In genomic region chr18:66931010-66931409, GRCh38 we compare ENCODE assay signal across 26 cellular contexts.
"Had no signal": no experiment of that assay in that cellular context is flagged by ENCODE, and none has a peak within 500 bp of the region (broad histone marks: within the 10 kb centered on the region; RNA-seq: fewer than 3 reads in every experiment).

No MANE protein-coding gene starts in this region.

- H3K36me3 ChIP-seq: ascending aorta had no signal

- H3K4me3 Mint-ChIP-seq: activated B cell treated with CpG ODN at 0.5 μM for 24 hours; activated CD4-positive, alpha-beta T cell treated with anti-CD3 and anti-CD28 coated beads, Interleukin-2, amount 10 ng/mL, durations not matched to agents 24 days and 14 days; activated CD8-positive, alpha-beta memory T cell treated with anti-CD3 and anti-CD28 coated beads, Interleukin-2, amount 10 ng/mL, durations not matched to agents 7 days and 5 days; activated naive CD4-positive, alpha-beta T cell treated with anti-CD3 and anti-CD28 coated beads, Interleukin-2, amount 50 U/mL, for 24 hours; activated T-cell treated with anti-CD3 and anti-CD28 coated beads, Interleukin-2, amount 50 U/mL, for 24 hours; activated T-helper 1 cell treated with anti-CD3 and anti-CD28 coated beads, Interleukin-12 subunit alpha, Interleukin-12 subunit beta, Interleukin-2, Interleukin-4 antibody, amounts not matched to agents 30 ng/mL and 10 ng/mL and 1 ng/mL, durations not matched to agents 14 hours and 24 hours and 36 hours; T-helper 17 cell had no signal

- H3K36me3 Mint-ChIP-seq: activated CD8-positive, alpha-beta memory T cell treated with anti-CD3 and anti-CD28 coated beads, Interleukin-2, amount 10 ng/mL, durations not matched to agents 7 days and 5 days; activated naive CD4-positive, alpha-beta T cell treated with anti-CD3 and anti-CD28 coated beads, Interleukin-2, amount 50 U/mL, for 24 hours had no signal

- H3K9me3 Mint-ChIP-seq: activated B cell treated with CpG ODN at 0.5 μM for 24 hours; activated CD4-positive, alpha-beta T cell treated with anti-CD3 and anti-CD28 coated beads, Interleukin-2, amount 10 ng/mL, durations not matched to agents 24 days and 14 days; activated naive CD4-positive, alpha-beta T cell treated with anti-CD3 and anti-CD28 coated beads, Interleukin-2, amount 50 U/mL, for 24 hours; activated T-cell treated with anti-CD3 and anti-CD28 coated beads, Interleukin-2, amount 50 U/mL, for 24 hours; activated T-helper 1 cell treated with anti-CD3 and anti-CD28 coated beads, Interleukin-12 subunit alpha, Interleukin-12 subunit beta, Interleukin-2, Interleukin-4 antibody, amounts not matched to agents 30 ng/mL and 10 ng/mL and 1 ng/mL, durations not matched to agents 14 hours and 24 hours and 36 hours had no signal

- H3K27ac Mint-ChIP-seq: activated B cell treated with CpG ODN at 0.5 μM for 24 hours; activated CD4-positive, alpha-beta T cell treated with anti-CD3 and anti-CD28 coated beads, Interleukin-2, amount 10 ng/mL, durations not matched to agents 24 days and 14 days; activated CD8-positive, alpha-beta memory T cell treated with anti-CD3 and anti-CD28 coated beads, Interleukin-2, amount 10 ng/mL, durations not matched to agents 7 days and 5 days; activated naive CD4-positive, alpha-beta T cell treated with anti-CD3 and anti-CD28 coated beads, Interleukin-2, amount 50 U/mL, for 24 hours; activated T-cell treated with anti-CD3 and anti-CD28 coated beads, Interleukin-2, amount 50 U/mL, for 24 hours; activated T-helper 1 cell treated with anti-CD3 and anti-CD28 coated beads, Interleukin-12 subunit alpha, Interleukin-12 subunit beta, Interleukin-2, Interleukin-4 antibody, amounts not matched to agents 30 ng/mL and 10 ng/mL and 1 ng/mL, durations not matched to agents 14 hours and 24 hours and 36 hours; T-helper 17 cell had no signal

- H3K27me3 Mint-ChIP-seq: activated B cell treated with CpG ODN at 0.5 μM for 24 hours; activated CD4-positive, alpha-beta T cell treated with anti-CD3 and anti-CD28 coated beads, Interleukin-2, amount 10 ng/mL, durations not matched to agents 24 days and 14 days; activated CD8-positive, alpha-beta memory T cell treated with anti-CD3 and anti-CD28 coated beads, Interleukin-2, amount 10 ng/mL, durations not matched to agents 7 days and 5 days; activated naive CD4-positive, alpha-beta T cell treated with anti-CD3 and anti-CD28 coated beads, Interleukin-2, amount 50 U/mL, for 24 hours; activated T-cell treated with anti-CD3 and anti-CD28 coated beads, Interleukin-2, amount 50 U/mL, for 24 hours; T-helper 17 cell had no signal

- H3K27ac ChIP-seq: ascending aorta, body of pancreas had no signal

- H3K4me1 ChIP-seq: ascending aorta, body of pancreas had no signal

- DNase-seq: activated B cell treated with CpG ODN at 0.5 μM for 24 hours; activated CD4-positive, alpha-beta T cell treated with anti-CD3 and anti-CD28 coated beads for 1 hour; activated CD4-positive, alpha-beta T cell treated with anti-CD3 and anti-CD28 coated beads, Interleukin-2, amount 10 ng/mL, durations not matched to agents 24 days and 14 days; activated CD4-positive, alpha-beta T cell treated with anti-CD3 and anti-CD28 coated beads, Interleukin-2, amount 50 U/mL, for 48 hours; activated CD8-positive, alpha-beta memory T cell treated with anti-CD3 and anti-CD28 coated beads, Interleukin-2, amount 10 ng/mL, durations not matched to agents 7 days and 5 days; activated effector memory CD4-positive, alpha-beta T cell treated with Interleukin-2 at 50 U/mL for 16 hours; activated naive CD4-positive, alpha-beta T cell; activated T-cell treated with anti-CD3 and anti-CD28 coated beads, Interleukin-2, amount 50 U/mL, for 24 hours; body of pancreas; central memory CD4-positive, alpha-beta T cell; MV-4-11; NCI-H1092 treated with DMSO at 0.1 percent for 48 hours; NCI-H1417 treated with DMSO at 0.1 percent for 48 hours; NCI-H1694; NCI-H2029; NCI-H2107; NCI-H345; NCI-H510A; NCI-H526 treated with DMSO at 0.1 percent for 48 hours; NCI-H82; SIG-M5; T-helper 17 cell; T-helper 9 cell had no signal

- H3K9me3 ChIP-seq: ascending aorta, body of pancreas had no signal

- H3K4me1 Mint-ChIP-seq: activated B cell treated with CpG ODN at 0.5 μM for 24 hours; activated CD4-positive, alpha-beta T cell treated with anti-CD3 and anti-CD28 coated beads, Interleukin-2, amount 10 ng/mL, durations not matched to agents 24 days and 14 days; activated CD8-positive, alpha-beta memory T cell treated with anti-CD3 and anti-CD28 coated beads, Interleukin-2, amount 10 ng/mL, durations not matched to agents 7 days and 5 days; activated naive CD4-positive, alpha-beta T cell treated with anti-CD3 and anti-CD28 coated beads, Interleukin-2, amount 50 U/mL, for 24 hours; T-helper 17 cell had no signal

- H3K27me3 ChIP-seq: ascending aorta, body of pancreas had no signal

- H3K4me3 ChIP-seq: ascending aorta, body of pancreas had no signal

- ATAC-seq: activated CD8-positive, alpha-beta memory T cell treated with anti-CD3 and anti-CD28 coated beads, Interleukin-2, amount 10 ng/mL, durations not matched to agents 7 days and 5 days; body of pancreas; T-helper 17 cell had no signal
